8 cellular contexts compared by ENCODE assay signal in genomic region chr3:42572278-42572677, GRCh38.
DNase-seq lines count a peak whose midpoint lies in the region; ATAC-seq lines count a peak whose summit lies in the region.

No MANE protein-coding gene starts in this region.

- DNase-seq in activated CD4-positive, alpha-beta T cell treated with anti-CD3 and anti-CD28 coated beads for 48 hours = peak; percentile 19
- DNase-seq in activated CD4-positive, alpha-beta T cell treated with anti-CD3 and anti-CD28 coated beads for 1 hour = no peak
- peak; percentile 41 for DNase-seq in SW480 (ENCODE audit: low spot score)
- DNase-seq in glomerular visceral epithelial cell (ENCODE audit: extremely low spot score) = peak; percentile 37
- no peak for DNase-seq in stimulated activated effector memory CD8-positive, alpha-beta T cell treated with anti-CD3 and anti-CD28 coated beads, Interleukin-12 subunit alpha, Interleukin-12 subunit beta, amount 100 ng/mL, for 72 hours (ENCODE audit: low spot score in 2 of 2)
- no peak for DNase-seq in NCI-H2081 (lab: John Stamatoyannopoulos, UW)

- peaks cover 54% of the 10 kb centered on the region for H3K36me3 Mint-ChIP-seq in stimulated activated effector memory CD8-positive, alpha-beta T cell treated with anti-CD3 and anti-CD28 coated beads, Interleukin-12 subunit alpha, Interleukin-12 subunit beta, amount 100 ng/mL, for 72 hours

- H3K4me1 Mint-ChIP-seq in stimulated activated effector memory CD8-positive, alpha-beta T cell treated with anti-CD3 and anti-CD28 coated beads, Interleukin-12 subunit alpha, Interleukin-12 subunit beta, amount 100 ng/mL, for 72 hours = peaks cover 21% of the 10 kb centered on the region

- ATAC-seq in HG02884 (IDR thresholded peaks at IDR 0.05; ENCODE audit: unreplicated experiment) = peak; percentile 57
- peak; percentile 74 for ATAC-seq in stimulated activated effector memory CD8-positive, alpha-beta T cell treated with anti-CD3 and anti-CD28 coated beads, Interleukin-12 subunit alpha, Interleukin-12 subunit beta, amount 100 ng/mL, for 72 hours
- ATAC-seq in HG03378 (IDR thresholded peaks at IDR 0.05; ENCODE audit: unreplicated experiment) = no peak

- H3K4me3 Mint-ChIP-seq in stimulated activated effector memory CD8-positive, alpha-beta T cell treated with anti-CD3 and anti-CD28 coated beads, Interleukin-12 subunit alpha, Interleukin-12 subunit beta, amount 100 ng/mL, for 72 hours = no peak overlapping the region

- H3K9me3 Mint-ChIP-seq in stimulated activated effector memory CD8-positive, alpha-beta T cell treated with anti-CD3 and anti-CD28 coated beads, Interleukin-12 subunit alpha, Interleukin-12 subunit beta, amount 100 ng/mL, for 72 hours = peaks cover 10% of the 10 kb centered on the region

- no peak overlapping the region for H3K27ac Mint-ChIP-seq in stimulated activated effector memory CD8-positive, alpha-beta T cell treated with anti-CD3 and anti-CD28 coated beads, Interleukin-12 subunit alpha, Interleukin-12 subunit beta, amount 100 ng/mL, for 72 hours

Comparison
In these comparisons a context has a peak if more than half of its experiments do, and no peak if none do; other contexts are left out.
1. DNase-seq: peak in activated CD4-positive, alpha-beta T cell treated with anti-CD3 and anti-CD28 coated beads for 48 hours (single experiment), SW480 (single experiment) and glomerular visceral epithelial cell (single experiment); none in activated CD4-positive, alpha-beta T cell treated with anti-CD3 and anti-CD28 coated beads for 1 hour (single experiment), stimulated activated effector memory CD8-positive, alpha-beta T cell treated with anti-CD3 and anti-CD28 coated beads, Interleukin-12 subunit alpha, Interleukin-12 subunit beta, amount 100 ng/mL, for 72 hours (0 of 2) and NCI-H2081 (0 of 2).